In genomic region chr1:56967900-56968832, GRCh38 we compare ENCODE assay signal across 12 cellular contexts. TPM values are rescaled to one million over a fixed set of nuclear protein-coding genes. Genes with fewer than 3 reads are reported as not detected.
DNase-seq lines count a peak whose midpoint lies in the region; ATAC-seq and TF ChIP-seq lines count a peak whose summit lies in the region.
"Had no signal": no experiment of that assay in that cellular context is flagged by ENCODE, and none has a peak within 500 bp of the region (broad histone marks: within the 10 kb centered on the region; RNA-seq: fewer than 3 reads in every experiment).

No MANE protein-coding gene starts in this region.

- no peak for TF ChIP-seq POLR2A in esophagus muscularis mucosa (IDR thresholded peaks at IDR 0.05; ENCODE audit: low read depth)

- DNase-seq in activated CD4-positive, alpha-beta T cell treated with anti-CD3 and anti-CD28 coated beads for 36 hours, result peak; percentile 42
- no peak for DNase-seq in activated CD4-positive, alpha-beta T cell treated with anti-CD3 and anti-CD28 coated beads, Interleukin-2, amount 50 U/mL, for 4 hours
- DNase-seq in NAMALWA (ENCODE audit: low spot score), result peak; percentile 4
- DNase-seq in esophagus muscularis mucosa (ENCODE audit: extremely low spot score), result no peak
- DNase-seq in renal cortical epithelial cell (ENCODE audit: low read depth), result peak; percentile 12
- DNase-seq in UCSD-AML1 (lab: John Stamatoyannopoulos, UW; ENCODE audit: unreplicated experiment), result no peak
- DNase-seq in effector memory CD4-positive, alpha-beta T cell, result no peak
- DNase-seq: activated naive CD8-positive, alpha-beta T cell treated with anti-CD3 and anti-CD28 coated beads, Interleukin-2, amount 10 ng/mL, durations not matched to agents 7 days and 5 days; CD8-positive, alpha-beta memory T cell; midbrain had no signal

- POLR2A ChIA-PET in activated CD4-positive, alpha-beta T cell treated with anti-CD3 and anti-CD28 coated beads for 36 hours (lab: Charles Lee), result no interaction called here

- no peaks in the 10 kb centered on the region for H3K36me3 Mint-ChIP-seq in activated CD4-positive, alpha-beta T cell treated with anti-CD3 and anti-CD28 coated beads for 36 hours (ENCODE audit: low read depth)
- H3K36me3 Mint-ChIP-seq: activated naive CD8-positive, alpha-beta T cell treated with anti-CD3 and anti-CD28 coated beads, Interleukin-2, amount 10 ng/mL, durations not matched to agents 7 days and 5 days; CD8-positive, alpha-beta memory T cell had no signal

- no peaks in the 10 kb centered on the region for H3K9me3 ChIP-seq in esophagus muscularis mucosa
- no peaks in the 10 kb centered on the region for H3K9me3 ChIP-seq in effector memory CD4-positive, alpha-beta T cell (ENCODE audit: control insufficient read depth, low read length)

- CTCF ChIA-PET in activated CD4-positive, alpha-beta T cell treated with anti-CD3 and anti-CD28 coated beads for 36 hours (lab: Charles Lee), result interaction anchor here (1.0 to 1.1 kb wide), 2 partner anchors 12 to 78 kb away, joined by 3 read pairs; no protein-coding TSS in a partner anchor

- no peak for TF ChIP-seq EP300 in esophagus muscularis mucosa (IDR thresholded peaks at IDR 0.05)

- no peaks in the 10 kb centered on the region for H3K4me1 ChIP-seq in esophagus muscularis mucosa
- H3K4me1 ChIP-seq in effector memory CD4-positive, alpha-beta T cell (ENCODE audit: control insufficient read depth, insufficient read depth, low read length, poor library complexity, severe bottlenecking), result no peaks in the 10 kb centered on the region

- WGBS in esophagus muscularis mucosa, result 31% methylated on average over 15 of the region's 15 CpGs

- no peak overlapping the region for H3K4me3 ChIP-seq in esophagus muscularis mucosa
- no peak overlapping the region for H3K4me3 ChIP-seq in effector memory CD4-positive, alpha-beta T cell (ENCODE audit: insufficient read depth, low read depth, low read length, poor library complexity, severe bottlenecking)

- no peak for ATAC-seq in activated CD4-positive, alpha-beta T cell treated with anti-CD3 and anti-CD28 coated beads for 36 hours
- ATAC-seq in HG02884 (IDR thresholded peaks at IDR 0.05; ENCODE audit: unreplicated experiment), result no peak

- no peak overlapping the region for H3K4me3 Mint-ChIP-seq in activated CD4-positive, alpha-beta T cell treated with anti-CD3 and anti-CD28 coated beads for 36 hours
- H3K4me3 Mint-ChIP-seq: activated naive CD8-positive, alpha-beta T cell treated with anti-CD3 and anti-CD28 coated beads, Interleukin-2, amount 10 ng/mL, durations not matched to agents 7 days and 5 days; CD8-positive, alpha-beta memory T cell had no signal

- H3K27me3 ChIP-seq in esophagus muscularis mucosa, result no peaks in the 10 kb centered on the region
- H3K27me3 ChIP-seq in effector memory CD4-positive, alpha-beta T cell (replicated peaks; ENCODE audit: control insufficient read depth, insufficient read depth, low read length, poor library complexity, severe bottlenecking), result no peaks in the 10 kb centered on the region

- intact Hi-C loops in activated CD4-positive, alpha-beta T cell treated with anti-CD3 and anti-CD28 coated beads for 36 hours (cut with DNase I, micrococcal nuclease), result loop anchor here (2.0 to 5.0 kb wide), 2 partner anchors 135 to 136 kb away; no protein-coding TSS in a partner anchor
- intact Hi-C loops in esophagus muscularis mucosa (cut with DNase I), result no loop called here

- peaks cover 2% of the 10 kb centered on the region for H3K9me3 Mint-ChIP-seq in activated CD4-positive, alpha-beta T cell treated with anti-CD3 and anti-CD28 coated beads for 36 hours (ENCODE audit: low read depth)
- H3K9me3 Mint-ChIP-seq: activated naive CD8-positive, alpha-beta T cell treated with anti-CD3 and anti-CD28 coated beads, Interleukin-2, amount 10 ng/mL, durations not matched to agents 7 days and 5 days had no signal

- peaks cover 12% of the 10 kb centered on the region for H3K27me3 Mint-ChIP-seq in activated CD4-positive, alpha-beta T cell treated with anti-CD3 and anti-CD28 coated beads for 36 hours
- H3K27me3 Mint-ChIP-seq: activated naive CD8-positive, alpha-beta T cell treated with anti-CD3 and anti-CD28 coated beads, Interleukin-2, amount 10 ng/mL, durations not matched to agents 7 days and 5 days; CD8-positive, alpha-beta memory T cell had no signal

- no peaks in the 10 kb centered on the region for H3K36me3 ChIP-seq in esophagus muscularis mucosa
- no peaks in the 10 kb centered on the region for H3K36me3 ChIP-seq in effector memory CD4-positive, alpha-beta T cell (ENCODE audit: control insufficient read depth, insufficient read depth, low read length)

- no peak overlapping the region for H3K27ac Mint-ChIP-seq in activated CD4-positive, alpha-beta T cell treated with anti-CD3 and anti-CD28 coated beads for 36 hours
- H3K27ac Mint-ChIP-seq: activated naive CD8-positive, alpha-beta T cell treated with anti-CD3 and anti-CD28 coated beads, Interleukin-2, amount 10 ng/mL, durations not matched to agents 7 days and 5 days; CD8-positive, alpha-beta memory T cell had no signal

- no peaks in the 10 kb centered on the region for H3K4me1 Mint-ChIP-seq in activated CD4-positive, alpha-beta T cell treated with anti-CD3 and anti-CD28 coated beads for 36 hours
- H3K4me1 Mint-ChIP-seq: activated naive CD8-positive, alpha-beta T cell treated with anti-CD3 and anti-CD28 coated beads, Interleukin-2, amount 10 ng/mL, durations not matched to agents 7 days and 5 days; CD8-positive, alpha-beta memory T cell had no signal

- TF ChIP-seq CTCF in esophagus muscularis mucosa (IDR thresholded peaks at IDR 0.05), result peak; percentile 8 to 26 (median 23)

- H3K27ac ChIP-seq in esophagus muscularis mucosa (replicated peaks in 1 of 4), result no peak overlapping the region
- H3K27ac ChIP-seq in effector memory CD4-positive, alpha-beta T cell (ENCODE audit: insufficient read depth, low read length, poor library complexity, severe bottlenecking), result no peak overlapping the region

RNA-seq across cellular contexts. Expression of gene C8B, which starts 2.4 kb away (rescaled TPM):
- not detected for total RNA-seq in activated CD4-positive, alpha-beta T cell treated with anti-CD3 and anti-CD28 coated beads for 36 hours
- not detected for total RNA-seq in esophagus muscularis mucosa
- not detected in 2 replicates for total RNA-seq in renal cortical epithelial cell
- total RNA-seq: activated naive CD8-positive, alpha-beta T cell treated with anti-CD3 and anti-CD28 coated beads, Interleukin-2, amount 10 ng/mL, durations not matched to agents 7 days and 5 days; CD8-positive, alpha-beta memory T cell; RPMI7951 had no signal

Comparison
In these comparisons a context has a peak if more than half of its experiments do, and no peak if none do; other contexts are left out.
1. DNase-seq: peak in activated CD4-positive, alpha-beta T cell treated with anti-CD3 and anti-CD28 coated beads for 36 hours (single experiment), NAMALWA (single experiment) and renal cortical epithelial cell (single experiment); none in activated CD4-positive, alpha-beta T cell treated with anti-CD3 and anti-CD28 coated beads, Interleukin-2, amount 50 U/mL, for 4 hours (0 of 2), esophagus muscularis mucosa (single experiment), UCSD-AML1 (single experiment) and effector memory CD4-positive, alpha-beta T cell (0 of 3).